ENCODE assay signal across 11 cellular contexts in the genomic region with DNA sequence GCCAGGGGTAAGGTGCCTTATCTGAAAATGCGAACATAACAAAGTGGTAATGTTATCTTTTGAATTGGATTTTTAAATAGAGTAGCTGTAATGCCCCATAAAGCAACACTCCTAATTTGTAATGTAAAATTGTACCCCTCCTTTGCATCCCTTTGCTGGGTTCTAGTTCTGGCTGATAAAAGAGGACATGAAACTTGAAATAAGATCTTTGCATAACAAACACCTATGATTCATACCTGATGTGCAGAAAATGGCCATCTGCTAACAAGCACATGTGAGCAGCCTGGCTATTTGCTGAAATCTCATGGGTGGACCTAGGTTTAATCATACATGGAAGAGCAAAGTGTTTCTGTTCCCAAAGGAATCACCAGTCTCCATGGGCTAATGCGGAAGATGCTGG.
DNase-seq lines count a peak whose midpoint lies in the region; ATAC-seq and TF ChIP-seq lines count a peak whose summit lies in the region.
"Had no signal": no experiment of that assay in that cellular context is flagged by ENCODE, and none has a peak within 500 bp of the region (broad histone marks: within the 10 kb centered on the region; RNA-seq: fewer than 3 reads in every experiment).

No MANE protein-coding gene starts in this region.

- DNase-seq in astrocyte of the spinal cord (ENCODE audit: low read depth, low spot score) (peak; percentile 10), ureter (ENCODE audit: low spot score) (no peak), T-helper 17 cell (no peak), cardiac septum (ENCODE audit: low spot score) (no peak)
- no peak for DNase-seq in activated T-helper 1 cell treated with anti-CD3 and anti-CD28 coated beads, Interleukin-12 subunit alpha, Interleukin-12 subunit beta, Interleukin-2, Interleukin-4 antibody, amounts not matched to agents 30 ng/mL and 10 ng/mL and 1 ng/mL, durations not matched to agents 14 hours and 24 hours and 36 hours (ENCODE audit: low spot score)
- DNase-seq: CD4-positive, alpha-beta T cell; immature natural killer cell had no signal

- intact Hi-C loops in activated T-helper 1 cell treated with anti-CD3 and anti-CD28 coated beads, Interleukin-12 subunit alpha, Interleukin-12 subunit beta, Interleukin-2, Interleukin-4 antibody, amounts not matched to agents 30 ng/mL and 10 ng/mL and 1 ng/mL, durations not matched to agents 14 hours and 24 hours and 36 hours (cut with micrococcal nuclease): no loop called here
- intact Hi-C loops in cardiac septum (cut with DNase I): no loop called here

- H3K9me3 Mint-ChIP-seq in activated T-helper 1 cell treated with anti-CD3 and anti-CD28 coated beads, Interleukin-12 subunit alpha, Interleukin-12 subunit beta, Interleukin-2, Interleukin-4 antibody, amounts not matched to agents 30 ng/mL and 10 ng/mL and 1 ng/mL, durations not matched to agents 14 hours and 24 hours and 36 hours: no peaks in the 10 kb centered on the region
- H3K9me3 Mint-ChIP-seq: CD4-positive, alpha-beta T cell had no signal

- H3K36me3 Mint-ChIP-seq in T-helper 17 cell (ENCODE audit: low read depth): peaks cover 2% of the 10 kb centered on the region
- no peaks in the 10 kb centered on the region for H3K36me3 Mint-ChIP-seq in activated T-helper 1 cell treated with anti-CD3 and anti-CD28 coated beads, Interleukin-12 subunit alpha, Interleukin-12 subunit beta, Interleukin-2, Interleukin-4 antibody, amounts not matched to agents 30 ng/mL and 10 ng/mL and 1 ng/mL, durations not matched to agents 14 hours and 24 hours and 36 hours (ENCODE audit: low read depth)
- H3K36me3 Mint-ChIP-seq: immature natural killer cell had no signal

- no peaks in the 10 kb centered on the region for H3K4me1 Mint-ChIP-seq in T-helper 17 cell
- H3K4me1 Mint-ChIP-seq in activated T-helper 1 cell treated with anti-CD3 and anti-CD28 coated beads, Interleukin-12 subunit alpha, Interleukin-12 subunit beta, Interleukin-2, Interleukin-4 antibody, amounts not matched to agents 30 ng/mL and 10 ng/mL and 1 ng/mL, durations not matched to agents 14 hours and 24 hours and 36 hours (ENCODE audit: low read depth): no peaks in the 10 kb centered on the region
- H3K4me1 Mint-ChIP-seq: immature natural killer cell had no signal

- H3K27me3 Mint-ChIP-seq in T-helper 17 cell: peaks cover 17% of the 10 kb centered on the region
- peaks cover 2% of the 10 kb centered on the region for H3K27me3 Mint-ChIP-seq in activated T-helper 1 cell treated with anti-CD3 and anti-CD28 coated beads, Interleukin-12 subunit alpha, Interleukin-12 subunit beta, Interleukin-2, Interleukin-4 antibody, amounts not matched to agents 30 ng/mL and 10 ng/mL and 1 ng/mL, durations not matched to agents 14 hours and 24 hours and 36 hours (ENCODE audit: insufficient read depth)

- no peak overlapping the region for H3K4me3 Mint-ChIP-seq in T-helper 17 cell
- H3K4me3 Mint-ChIP-seq in activated T-helper 1 cell treated with anti-CD3 and anti-CD28 coated beads, Interleukin-12 subunit alpha, Interleukin-12 subunit beta, Interleukin-2, Interleukin-4 antibody, amounts not matched to agents 30 ng/mL and 10 ng/mL and 1 ng/mL, durations not matched to agents 14 hours and 24 hours and 36 hours: no peak overlapping the region
- H3K4me3 Mint-ChIP-seq: CD4-positive, alpha-beta T cell; immature natural killer cell had no signal

- H3K9me3 ChIP-seq in T-helper 17 cell (ENCODE audit: control insufficient read depth, low read length, poor library complexity, severe bottlenecking): no peaks in the 10 kb centered on the region
- H3K9me3 ChIP-seq: tibial nerve had no signal

- H3K27ac Mint-ChIP-seq in T-helper 17 cell: no peak overlapping the region
- H3K27ac Mint-ChIP-seq in activated T-helper 1 cell treated with anti-CD3 and anti-CD28 coated beads, Interleukin-12 subunit alpha, Interleukin-12 subunit beta, Interleukin-2, Interleukin-4 antibody, amounts not matched to agents 30 ng/mL and 10 ng/mL and 1 ng/mL, durations not matched to agents 14 hours and 24 hours and 36 hours: no peak overlapping the region
- H3K27ac Mint-ChIP-seq: CD4-positive, alpha-beta T cell; immature natural killer cell had no signal

- no peak for TF ChIP-seq CTCF in astrocyte of the spinal cord (IDR thresholded peaks at IDR 0.05; ENCODE audit: low read depth, low read length)

- H3K4me3 ChIP-seq in astrocyte of the spinal cord (ENCODE audit: low read depth, low read length): no peak overlapping the region
- H3K4me3 ChIP-seq: tibial nerve had no signal

- in situ Hi-C loops in astrocyte of the spinal cord (cut with HindIII; ENCODE audit: low sequenced_read_pairs): no loop called here

- ATAC-seq in GM18861 (IDR thresholded peaks at IDR 0.05; ENCODE audit: unreplicated experiment) (peak; percentile 82), GM21528 (IDR thresholded peaks at IDR 0.05; ENCODE audit: low FRiP score, unreplicated experiment) (peak; percentile 65), HG03103 (IDR thresholded peaks at IDR 0.05; ENCODE audit: low read depth, unreplicated experiment) (peak; percentile 79), T-helper 17 cell (no peak)
